Comparison of ENCODE assay signal across 8 cellular contexts in genomic region chr6:28105286-28105685, GRCh38. TPM values are rescaled to one million over a fixed set of nuclear protein-coding genes. Genes with fewer than 3 reads are reported as not detected.
A peak's percentile ranks its signal among the peaks of the same experiment; 100 is the strongest.
DNase-seq lines count a peak whose midpoint lies in the region; ATAC-seq and TF ChIP-seq lines count a peak whose summit lies in the region.

No MANE protein-coding gene starts in this region.

- H3K9me3 Mint-ChIP-seq in neural crest cell = peaks cover 5% of the 10 kb centered on the region

- H3K9me3 ChIP-seq in SK-N-MC (ENCODE audit: low read depth, low read length) = no peaks in the 10 kb centered on the region

- TF ChIP-seq CTCF in neural crest cell (conservative IDR thresholded peaks at IDR 0.05) = no peak

- H3K27ac ChIP-seq in SK-N-MC = no peak overlapping the region

- peak overlapping the region; percentile 76 for H3K4me3 ChIP-seq in SK-N-MC

- H3K36me3 Mint-ChIP-seq in neural crest cell (ENCODE audit: low read depth) = peaks cover 3% of the 10 kb centered on the region

- H3K36me3 ChIP-seq in SK-N-MC (ENCODE audit: insufficient read depth, low read length) = no peaks in the 10 kb centered on the region

- peak; percentile 54 for DNase-seq in GF-D8 (lab: John Stamatoyannopoulos, UW)
- DNase-seq in SK-N-MC (ENCODE audit: low read depth, low spot score) = no peak
- DNase-seq in erythroblast (lab: John Stamatoyannopoulos, UW) = peak; percentile 47 to 54
- no peak for DNase-seq in neural crest cell (ENCODE audit: low read depth, low spot score)
- DNase-seq in putamen (ENCODE audit: low spot score) = no peak
- no peak for DNase-seq in activated CD4-positive, alpha-beta T cell treated with anti-CD3 and anti-CD28 coated beads for 4 hours

- peaks cover 27% of the 10 kb centered on the region for H3K27me3 Mint-ChIP-seq in neural crest cell (ENCODE audit: low read depth)

- H3K9ac ChIP-seq in SK-N-MC (ENCODE audit: insufficient read length) = peak overlapping the region; percentile 64

- peaks cover 10% of the 10 kb centered on the region for H3K4me1 Mint-ChIP-seq in neural crest cell

- no peak overlapping the region for H3K27ac Mint-ChIP-seq in neural crest cell (ENCODE audit: unreplicated experiment)

- ATAC-seq in HG02759 (IDR thresholded peaks at IDR 0.05; ENCODE audit: unreplicated experiment) = peak; percentile 22
- no peak for ATAC-seq in HG02852 (IDR thresholded peaks at IDR 0.05; ENCODE audit: unreplicated experiment)

- H3K4me3 Mint-ChIP-seq in neural crest cell = peak overlapping the region; percentile 93

- TF ChIP-seq POLR2A in erythroblast (IDR thresholded peaks at IDR 0.05; ENCODE audit: low read length) = no peak

RNA-seq across cellular contexts. Expression of gene ZSCAN16, which starts 19.1 kb away (rescaled TPM):
- total RNA-seq in neural crest cell = 11.1 and 11.8 TPM in 2 replicates

RNA-seq across cellular contexts. Expression of gene ZNF165, which starts 24.9 kb away (rescaled TPM):
- total RNA-seq in neural crest cell = 0.91 and 0.98 TPM in 2 replicates

RNA-seq across cellular contexts. Expression of gene ZKSCAN8, which starts 36.4 kb away (rescaled TPM):
- total RNA-seq in neural crest cell = 37.9 and 40.1 TPM in 2 replicates

Comparison
In these comparisons a context has a peak if more than half of its experiments do, and no peak if none do; other contexts are left out.
1. DNase-seq: peak in GF-D8 (single experiment) and erythroblast (2 of 2); none in SK-N-MC (single experiment), neural crest cell (single experiment), putamen (single experiment) and activated CD4-positive, alpha-beta T cell treated with anti-CD3 and anti-CD28 coated beads for 4 hours (0 of 2).